13 cellular contexts compared by ENCODE assay signal in the genomic region with DNA sequence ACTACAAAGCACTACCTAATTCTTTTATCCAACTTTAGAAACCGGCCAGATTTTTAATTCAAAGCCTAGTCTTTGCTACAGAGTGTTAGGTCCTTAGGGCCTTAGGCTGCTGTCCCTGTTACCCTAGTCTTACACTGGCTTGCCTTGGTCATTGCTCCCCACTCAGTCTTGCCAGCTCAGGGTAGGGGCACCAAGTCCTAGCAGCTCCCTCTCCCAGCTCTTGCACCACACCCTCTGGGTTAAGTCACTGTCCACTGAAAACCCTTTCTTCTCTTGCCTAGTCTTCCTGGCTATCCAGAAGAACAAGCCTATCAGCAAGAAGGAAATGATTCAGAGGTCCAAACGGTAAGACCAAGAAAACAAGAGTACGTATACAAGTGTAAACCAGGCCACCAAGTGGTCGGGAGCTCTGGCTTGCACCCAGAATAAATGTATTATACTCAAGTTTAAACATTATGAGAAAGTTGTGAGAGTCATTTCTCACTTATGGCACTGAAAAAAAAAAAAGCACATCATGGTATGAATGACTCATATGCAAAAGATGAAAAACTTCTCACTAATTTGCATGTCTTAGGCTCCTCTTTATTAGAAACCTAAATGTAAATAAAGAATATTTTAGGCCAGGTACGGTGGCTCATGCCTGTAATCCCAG. TPM values are rescaled to one million over a fixed set of nuclear protein-coding genes. Genes with fewer than 3 reads are reported as not detected.
DNase-seq lines count a peak whose midpoint lies in the region; ATAC-seq, FAIRE-seq and TF ChIP-seq lines count a peak whose summit lies in the region.
"Not testable (repeated sequence)": the region's sequence is repeated elsewhere in the genome, so short reads cannot be mapped to it uniquely, and the experiment has no call there.
"Had no signal": no experiment of that assay in that cellular context is flagged by ENCODE, and none has a peak within 500 bp of the region (broad histone marks: within the 10 kb centered on the region; RNA-seq: fewer than 3 reads in every experiment).

No MANE protein-coding gene starts in this region.

- not testable (repeated sequence) for H3K4me2 ChIP-seq in PC-3 (ENCODE audit: low read length)
- H3K4me2 ChIP-seq in astrocyte (ENCODE audit: low read length) = peak overlapping the region; percentile 11

- H3K36me3 Mint-ChIP-seq in HFFc6 (ENCODE audit: low read depth) = not testable (repeated sequence)
- peaks cover 13% of the 10 kb centered on the region for H3K36me3 Mint-ChIP-seq in astrocyte (ENCODE audit: low read depth, unreplicated experiment)

- H3K27me3 Mint-ChIP-seq in HFFc6 (ENCODE audit: insufficient read depth); astrocyte (ENCODE audit: low read depth, unreplicated experiment): not testable (repeated sequence)

- H3K36me3 ChIP-seq in PC-3 (ENCODE audit: low read depth, low read length); astrocyte (ENCODE audit: insufficient read depth, low read length): not testable (repeated sequence)

- FAIRE-seq in GM12891 (lab: Jason Lieb, UNC) (peak; percentile 74), GM19239 (lab: Jason Lieb, UNC) (peak; percentile 77), astrocyte (lab: Jason Lieb, UNC) (peak; percentile 34)

- H4K20me1 ChIP-seq in PC-3 (ENCODE audit: low read length); astrocyte (ENCODE audit: insufficient read depth, low read length): not testable (repeated sequence)

- not testable (repeated sequence) for H3K9ac ChIP-seq in PC-3 (ENCODE audit: low read length); astrocyte (ENCODE audit: low read length)

- not testable (repeated sequence) for H3K9me3 Mint-ChIP-seq in HFFc6; astrocyte (ENCODE audit: unreplicated experiment)

- CTCF ChIA-PET in PC-3 (lab: Charles Lee) = not testable (repeated sequence)

- intact Hi-C loops in PC-3 (cut with micrococcal nuclease) = not testable (repeated sequence)

- ATAC-seq in HG03342 (IDR thresholded peaks at IDR 0.05; ENCODE audit: unreplicated experiment) = peak; percentile 83
- not testable (repeated sequence) for ATAC-seq in PC-3
- ATAC-seq in stimulated activated naive CD8-positive, alpha-beta T cell treated with anti-CD3 and anti-CD28 coated beads, Interleukin-15, Interleukin-2, amounts not matched to agents 100 U/mL and 50 U/mL, for 24 hours = peak; percentile 69

- not testable (repeated sequence) for H2AFZ ChIP-seq in PC-3 (ENCODE audit: low read length); astrocyte (ENCODE audit: low read depth, low read length)

- not testable (repeated sequence) for H3K79me2 ChIP-seq in PC-3 (ENCODE audit: low read length); astrocyte (ENCODE audit: insufficient read depth, low read length)

- not testable (repeated sequence) for H3K4me3 ChIP-seq in PC-3 (ENCODE audit: low read length); astrocyte (ENCODE audit: insufficient read depth, low read depth, low read length)

- not testable (repeated sequence) for H3K4me3 Mint-ChIP-seq in HFFc6; astrocyte (ENCODE audit: unreplicated experiment)

- not testable (repeated sequence) for TF ChIP-seq POLR2A in GM12891 (IDR thresholded peaks at IDR 0.05; ENCODE audit: low read depth, low read length)

- not testable (repeated sequence) for H3K9me2 ChIP-seq in PC-3 (replicated peaks; ENCODE audit: low read length)

- H3K27ac ChIP-seq in PC-3 (ENCODE audit: low read length) = not testable (repeated sequence)
- H3K27ac ChIP-seq in astrocyte (ENCODE audit: low read depth, low read length) = peak overlapping the region; percentile 19

- peak overlapping the region; percentile 72 for H3K27ac Mint-ChIP-seq in HFFc6
- not testable (repeated sequence) for H3K27ac Mint-ChIP-seq in astrocyte (ENCODE audit: unreplicated experiment)

- H3K4me1 Mint-ChIP-seq in HFFc6 (ENCODE audit: low read depth) = peaks cover 11% of the 10 kb centered on the region
- not testable (repeated sequence) for H3K4me1 Mint-ChIP-seq in astrocyte (ENCODE audit: low read depth, unreplicated experiment)

- H3F3A ChIP-seq in PC-3 (ENCODE audit: low read length, unreplicated experiment) = not testable (repeated sequence)

- BruUV-seq in PC-3 (replicated peaks; lab: Mats Ljungman, UMichigan) = not testable (repeated sequence)

- not testable (repeated sequence) for H3K9me3 ChIP-seq in PC-3 (ENCODE audit: low read length); astrocyte (ENCODE audit: insufficient read depth, low read depth, low read length)

- not testable (repeated sequence) for H3K27me3 ChIP-seq in PC-3 (ENCODE audit: low read length); astrocyte (ENCODE audit: insufficient read depth, low read length)

- H3K4me1 ChIP-seq in PC-3 (ENCODE audit: insufficient read depth, low read length); astrocyte (ENCODE audit: insufficient read depth, low read length): not testable (repeated sequence)

- DNase-seq in GM12891 (ENCODE audit: insufficient read length, low spot score); GM19239 (ENCODE audit: insufficient read length, low spot score): not testable (repeated sequence)
- DNase-seq in HFFc6 (peak; percentile 56), PC-3 (peak; percentile 25), astrocyte (ENCODE audit: low read depth) (peak; percentile 78), fibroblast of gingiva (ENCODE audit: low read depth) (peak; percentile 7)
- peak; percentile 6 for DNase-seq in stimulated activated naive CD8-positive, alpha-beta T cell treated with anti-CD3 and anti-CD28 coated beads, Interleukin-15, Interleukin-2, amounts not matched to agents 100 U/mL and 50 U/mL, for 24 hours

- TF ChIP-seq CTCF in HFFc6 (IDR thresholded peaks at IDR 0.05); PC-3 (conservative IDR thresholded peaks at IDR 0.05; ENCODE audit: low read depth, low read length); astrocyte (IDR thresholded peaks at IDR 0.05; ENCODE audit: insufficient read depth, low read depth, low read length): not testable (repeated sequence)

- POLR2A ChIA-PET in PC-3 (lab: Charles Lee; ENCODE audit: unreplicated experiment) = not testable (repeated sequence)

TF ChIP-seq in GM12891, 5 proteins besides CTCF, POLR2A, EP300 and RAD21:
- TF ChIP-seq POU2F2 (IDR thresholded peaks at IDR 0.05; ENCODE audit: low read depth, low read length) = 0 out of 2 replicates have a peak, but pooled peaks have one; percentile 18

RNA-seq across cellular contexts. Expression of a gene that starts 39.1 kb away (rescaled TPM):
- not detected for polyA plus RNA-seq in GM12891 (2012; ENCODE audit: low read depth, missing spikeins)
- not detected for total RNA-seq in HFFc6 (2021; fragmentation: NEBNext Ultra II Directional; extraction: Animal tissue kit (Norgen Biotek cat#: 25700))
- total RNA-seq in PC-3 (2014; rRNA removed) (not detected in 2 replicates), astrocyte (not detected in 2 replicates)
- total RNA-seq: activated CD4-positive, alpha-beta memory T cell treated with anti-CD3 and anti-CD28 coated beads, Interleukin-2, amount 10 ng/mL, durations not matched to agents 7 days and 5 days; aorta; Caco-2; esophagus muscularis mucosa; mesothelial cell of epicardium had no signal
- polyA plus RNA-seq: aorta had no signal
